Comparison of ENCODE assay signal across 15 cellular contexts in genomic region chr2:217731805-217732204, GRCh38.
"Had no signal": no experiment of that assay in that cellular context is flagged by ENCODE, and none has a peak within 500 bp of the region (broad histone marks: within the 10 kb centered on the region; RNA-seq: fewer than 3 reads in every experiment).

No MANE protein-coding gene starts in this region.

- H3K36me3 ChIP-seq: right atrium auricular region, stomach, thyroid gland, uterus had no signal

- H3K27ac ChIP-seq: hepatocyte, right atrium auricular region, thyroid gland, uterus had no signal

- H3K4me3 Mint-ChIP-seq: activated CD4-positive, alpha-beta memory T cell treated with anti-CD3 and anti-CD28 coated beads, Interleukin-2, amount 10 ng/mL, durations not matched to agents 7 days and 5 days; activated naive CD4-positive, alpha-beta T cell treated with anti-CD3 and anti-CD28 coated beads, Interleukin-2, amount 10 ng/mL, durations not matched to agents 7 days and 5 days; activated T-cell treated with anti-CD3 and anti-CD28 coated beads, Interleukin-2, amount 50 U/mL, for 24 hours; natural killer cell treated with Interleukin-12 subunit alpha and Interleukin-12 subunit beta and Interleukin-15 and Interleukin-18, amount 100 ng/mL, for 72 hours; WTC11 had no signal

- DNase-seq: activated CD4-positive, alpha-beta memory T cell treated with anti-CD3 and anti-CD28 coated beads, Interleukin-2, amount 10 ng/mL, durations not matched to agents 7 days and 5 days; activated CD4-positive, alpha-beta T cell treated with anti-CD3 and anti-CD28 coated beads for 4 hours; activated naive CD4-positive, alpha-beta T cell treated with anti-CD3 and anti-CD28 coated beads, Interleukin-2, amount 10 ng/mL, durations not matched to agents 7 days and 5 days; activated T-cell treated with anti-CD3 and anti-CD28 coated beads, Interleukin-2, amount 50 U/mL, for 24 hours; erythroblast; islet precursor cell; mucosa of descending colon; nucleus accumbens; stomach; thyroid gland; uterus had no signal

- H3K27me3 ChIP-seq: hepatocyte, right atrium auricular region, stomach, thyroid gland, uterus had no signal

- H3K27me3 Mint-ChIP-seq: activated CD4-positive, alpha-beta memory T cell treated with anti-CD3 and anti-CD28 coated beads, Interleukin-2, amount 10 ng/mL, durations not matched to agents 7 days and 5 days; activated naive CD4-positive, alpha-beta T cell treated with anti-CD3 and anti-CD28 coated beads, Interleukin-2, amount 10 ng/mL, durations not matched to agents 7 days and 5 days; activated T-cell treated with anti-CD3 and anti-CD28 coated beads, Interleukin-2, amount 50 U/mL, for 24 hours had no signal

- H3K9me3 ChIP-seq: mucosa of descending colon, right atrium auricular region, stomach, thyroid gland, uterus had no signal

- H3K27ac Mint-ChIP-seq: activated CD4-positive, alpha-beta memory T cell treated with anti-CD3 and anti-CD28 coated beads, Interleukin-2, amount 10 ng/mL, durations not matched to agents 7 days and 5 days; activated naive CD4-positive, alpha-beta T cell treated with anti-CD3 and anti-CD28 coated beads, Interleukin-2, amount 10 ng/mL, durations not matched to agents 7 days and 5 days; activated T-cell treated with anti-CD3 and anti-CD28 coated beads, Interleukin-2, amount 50 U/mL, for 24 hours; natural killer cell treated with Interleukin-12 subunit alpha and Interleukin-12 subunit beta and Interleukin-15 and Interleukin-18, amount 100 ng/mL, for 72 hours; WTC11 had no signal

- H3K9me3 Mint-ChIP-seq: activated CD4-positive, alpha-beta memory T cell treated with anti-CD3 and anti-CD28 coated beads, Interleukin-2, amount 10 ng/mL, durations not matched to agents 7 days and 5 days; activated naive CD4-positive, alpha-beta T cell treated with anti-CD3 and anti-CD28 coated beads, Interleukin-2, amount 10 ng/mL, durations not matched to agents 7 days and 5 days; activated T-cell treated with anti-CD3 and anti-CD28 coated beads, Interleukin-2, amount 50 U/mL, for 24 hours; natural killer cell treated with Interleukin-12 subunit alpha and Interleukin-12 subunit beta and Interleukin-15 and Interleukin-18, amount 100 ng/mL, for 72 hours; WTC11 had no signal

- H3K4me3 ChIP-seq: hepatocyte, mucosa of descending colon, right atrium auricular region, stomach, thyroid gland, uterus had no signal

- ATAC-seq: mucosa of descending colon; natural killer cell treated with Interleukin-12 subunit alpha and Interleukin-12 subunit beta and Interleukin-15 and Interleukin-18, amount 100 ng/mL, for 72 hours; WTC11 had no signal

- H3K36me3 Mint-ChIP-seq: activated naive CD4-positive, alpha-beta T cell treated with anti-CD3 and anti-CD28 coated beads, Interleukin-2, amount 10 ng/mL, durations not matched to agents 7 days and 5 days; natural killer cell treated with Interleukin-12 subunit alpha and Interleukin-12 subunit beta and Interleukin-15 and Interleukin-18, amount 100 ng/mL, for 72 hours; WTC11 had no signal

- H3K4me1 ChIP-seq: uterus had no signal
